Comparison of ENCODE assay signal across 15 cellular contexts in genomic region chr14:68254669-68255527, GRCh38.
DNase-seq lines count a peak whose midpoint lies in the region; ATAC-seq, FAIRE-seq and TF ChIP-seq lines count a peak whose summit lies in the region.
"Had no signal": no experiment of that assay in that cellular context is flagged by ENCODE, and none has a peak within 500 bp of the region (broad histone marks: within the 10 kb centered on the region; RNA-seq: fewer than 3 reads in every experiment).

No MANE protein-coding gene starts in this region.

- TF ChIP-seq EP300 in gastroesophageal sphincter (IDR thresholded peaks at IDR 0.05) = no peak

- WGBS in gastroesophageal sphincter (ENCODE audit: low coverage in 1 of 2), 2 donors = 83 to 100% methylated on average over 1 of the region's 1 CpG
- 91 to 98% (median 92%) methylated on average over 1 of the region's 1 CpG for WGBS in small intestine, 3 donors

- no peak overlapping the region for H2AFZ ChIP-seq in GM23338

- FAIRE-seq in small intestine (lab: Jason Lieb, UNC) = peak; percentile 33

- H3K27ac ChIP-seq in GM23338 (ENCODE audit: low read depth) (peak overlapping the region; percentile 16; the same call in 1 of the 2 replicates), RWPE2 (ENCODE audit: poor library complexity, severe bottlenecking) (peak overlapping the region; percentile 63), gastroesophageal sphincter (peak overlapping the region; percentile 27 to 86 (median 34)), small intestine (ENCODE audit: low read depth in 1 of 2, low read length in 1 of 2) (no peak overlapping the region)
- H3K27ac ChIP-seq: body of pancreas, ovary, thoracic aorta, WERI-Rb-1 had no signal

- H3K36me3 ChIP-seq in GM23338 (ENCODE audit: insufficient read depth) = no peaks in the 10 kb centered on the region
- H3K36me3 ChIP-seq in RWPE2 (ENCODE audit: low read depth) = no peaks in the 10 kb centered on the region
- H3K36me3 ChIP-seq in gastroesophageal sphincter = no peaks in the 10 kb centered on the region
- H3K36me3 ChIP-seq in small intestine (ENCODE audit: control insufficient read depth in 2 of 2, insufficient read depth in 2 of 2, low read length in 2 of 2) = no peaks in the 10 kb centered on the region
- H3K36me3 ChIP-seq: ovary, thoracic aorta, WERI-Rb-1 had no signal

- H4K20me1 ChIP-seq in GM23338 (replicated peaks; ENCODE audit: insufficient read depth) = no peaks in the 10 kb centered on the region

- peaks cover 75% of the 10 kb centered on the region for H3K4me1 ChIP-seq in GM23338 (ENCODE audit: insufficient read depth)
- H3K4me1 ChIP-seq in RWPE2 (ENCODE audit: insufficient read depth, poor library complexity, severe bottlenecking) = peaks cover 42% of the 10 kb centered on the region
- H3K4me1 ChIP-seq in gastroesophageal sphincter = peaks cover 19 to 64% (median 25%) of the 10 kb centered on the region in 3 donors
- H3K4me1 ChIP-seq in small intestine (ENCODE audit: control insufficient read depth in 2 of 2, insufficient read depth in 1 of 2, low read depth in 1 of 2, low read length in 1 of 2) = peaks cover 0 to 5% of the 10 kb centered on the region in 2 donors

- H3K27me3 Mint-ChIP-seq in GM23338 (ENCODE audit: insufficient read depth, low read depth, poor library complexity) = peaks cover 2% of the 10 kb centered on the region
- H3K27me3 Mint-ChIP-seq: CD4-positive, alpha-beta T cell had no signal

- no peak for TF ChIP-seq POLR2A in gastroesophageal sphincter (IDR thresholded peaks at IDR 0.05)

- no peaks in the 10 kb centered on the region; the same call in 1 of the 2 replicates for H3F3A ChIP-seq in GM23338 (replicated peaks; ENCODE audit: low read depth)

- H3K27me3 ChIP-seq in GM23338 (ENCODE audit: insufficient read depth) (no peaks in the 10 kb centered on the region), RWPE2 (ENCODE audit: insufficient read depth, poor library complexity, severe bottlenecking) (no peaks in the 10 kb centered on the region), gastroesophageal sphincter (no peaks in the 10 kb centered on the region), small intestine (ENCODE audit: control insufficient read depth in 2 of 2, insufficient read depth in 2 of 2, low read length in 2 of 2) (no peaks in the 10 kb centered on the region)
- H3K27me3 ChIP-seq: body of pancreas, ovary had no signal

- no peaks in the 10 kb centered on the region for H3K9me2 ChIP-seq in GM23338 (ENCODE audit: insufficient read depth)

- DNase-seq in GM23338 (ENCODE audit: low spot score) (no peak), RWPE2 (ENCODE audit: low spot score) (no peak), small intestine (no peak), NCI-H2196 (lab: John Stamatoyannopoulos, UW; ENCODE audit: unreplicated experiment) (no peak)
- no peak for DNase-seq in stimulated activated CD4-positive, alpha-beta T cell treated with anti-CD3 and anti-CD28 coated beads, Interleukin-15, amount 100 ng/mL, for 24 hours
- DNase-seq: body of pancreas; CD4-positive, alpha-beta T cell; NCI-H1092 treated with DMSO at 0.1 percent for 48 hours; NCI-H2227 treated with DMSO at 0.1 percent for 48 hours; ovary; WERI-Rb-1 had no signal

- no peak overlapping the region; the same call in none of the 2 replicates for H3K4me2 ChIP-seq in GM23338

- H3K4me3 Mint-ChIP-seq in GM23338 = no peak overlapping the region

- H3K27ac Mint-ChIP-seq in GM23338 = peak overlapping the region; percentile 46; the same call in 1 of the 2 replicates

- ATAC-seq in GM23338 (no peak), RWPE2 (ENCODE audit: low read depth) (no peak), gastroesophageal sphincter (no peak), HG03097 (IDR thresholded peaks at IDR 0.05; ENCODE audit: low FRiP score, unreplicated experiment) (no peak)

- peaks cover 77% of the 10 kb centered on the region for H3K4me1 Mint-ChIP-seq in GM23338

- TF ChIP-seq CTCF in GM23338 (conservative IDR thresholded peaks at IDR 0.05; ENCODE audit: low read depth in 2 of 2) (no peak), RWPE2 (IDR thresholded peaks at IDR 0.05; ENCODE audit: poor library complexity, severe bottlenecking) (no peak), gastroesophageal sphincter (IDR thresholded peaks at IDR 0.05) (no peak)

- no peaks in the 10 kb centered on the region for H3K79me2 ChIP-seq in GM23338 (replicated peaks; ENCODE audit: insufficient read depth)

- H3K4me3 ChIP-seq in GM23338 (no peak overlapping the region), RWPE2 (ENCODE audit: severe bottlenecking) (no peak overlapping the region), gastroesophageal sphincter (no peak overlapping the region), small intestine (ENCODE audit: low read depth in 1 of 2, low read length in 2 of 2) (no peak overlapping the region)
- H3K4me3 ChIP-seq: body of pancreas, lung, ovary, thoracic aorta had no signal

- no peaks in the 10 kb centered on the region for H3K9me3 Mint-ChIP-seq in GM23338
- H3K9me3 Mint-ChIP-seq: CD4-positive, alpha-beta T cell had no signal

- H3K9me3 ChIP-seq in RWPE2 (ENCODE audit: severe bottlenecking) = no peaks in the 10 kb centered on the region
- H3K9me3 ChIP-seq in gastroesophageal sphincter = no peaks in the 10 kb centered on the region
- H3K9me3 ChIP-seq in small intestine (ENCODE audit: control insufficient read depth, low read depth) = no peaks in the 10 kb centered on the region
- H3K9me3 ChIP-seq: body of pancreas, ovary, thoracic aorta had no signal

- no peaks in the 10 kb centered on the region for H3K36me3 Mint-ChIP-seq in GM23338 (ENCODE audit: low read depth)

TF ChIP-seq in GM23338, 12 proteins besides CTCF, POLR2A, EP300 and RAD21:
- no peak for TF ChIP-seq ZNF462 (CRISPR knock-in tag; IDR thresholded peaks at IDR 0.05)
- no peak for TF ChIP-seq STAT1 (IDR thresholded peaks at IDR 0.05; ENCODE audit: unreplicated experiment)
- TF ChIP-seq POLR2AphosphoS5 (IDR thresholded peaks at IDR 0.05; ENCODE audit: low read depth) = no peak
- TF ChIP-seq JUNB (IDR thresholded peaks at IDR 0.05; ENCODE audit: unreplicated experiment) = no peak

Comparison
In these comparisons a context has a peak if more than half of its experiments do, and no peak if none do; other contexts are left out.
1. H3K27ac ChIP-seq: peak in GM23338 (single experiment), RWPE2 (single experiment) and gastroesophageal sphincter (4 of 4); none in small intestine (0 of 2).